In genomic region chr6:157966597-157966977, GRCh38 we compare ENCODE assay signal across 16 cellular contexts. TPM values are rescaled to one million over a fixed set of nuclear protein-coding genes. Genes with fewer than 3 reads are reported as not detected.
DNase-seq lines count a peak whose midpoint lies in the region; ATAC-seq lines count a peak whose summit lies in the region.
"Had no signal": no experiment of that assay in that cellular context is flagged by ENCODE, and none has a peak within 500 bp of the region (broad histone marks: within the 10 kb centered on the region; RNA-seq: fewer than 3 reads in every experiment).

No MANE protein-coding gene starts in this region.

- H3K4me1 Mint-ChIP-seq in activated T-cell treated with anti-CD3 and anti-CD28 coated beads, Interleukin-2, amount 50 U/mL, for 24 hours (ENCODE audit: low read depth), result peaks cover 27% of the 10 kb centered on the region

- H3K9me3 Mint-ChIP-seq in activated T-cell treated with anti-CD3 and anti-CD28 coated beads, Interleukin-2, amount 50 U/mL, for 24 hours, result no peaks in the 10 kb centered on the region

- peaks cover under 1% of the 10 kb centered on the region for H3K27me3 Mint-ChIP-seq in activated T-cell treated with anti-CD3 and anti-CD28 coated beads, Interleukin-2, amount 50 U/mL, for 24 hours

- H3K9ac ChIP-seq in endocrine pancreas (ENCODE audit: control insufficient read depth, insufficient read depth, low read length), result peak overlapping the region; percentile 35

- H3K27me3 ChIP-seq in endocrine pancreas (ENCODE audit: control insufficient read depth, insufficient read depth, low read length) (no peaks in the 10 kb centered on the region), muscle layer of duodenum (ENCODE audit: low read depth, low read length) (no peaks in the 10 kb centered on the region), aorta (ENCODE audit: control insufficient read depth in 1 of 2, insufficient read depth in 2 of 2, low read length in 1 of 2) (no peaks in the 10 kb centered on the region), right cardiac atrium (ENCODE audit: control insufficient read depth, insufficient read depth) (no peaks in the 10 kb centered on the region)

- H3K9me3 ChIP-seq in endocrine pancreas (ENCODE audit: control insufficient read depth, low read length), result no peaks in the 10 kb centered on the region
- H3K9me3 ChIP-seq in muscle layer of duodenum (ENCODE audit: control insufficient read depth in 1 of 2, low read length in 2 of 2), result no peaks in the 10 kb centered on the region
- H3K9me3 ChIP-seq in aorta (ENCODE audit: control insufficient read depth, low read length), result no peaks in the 10 kb centered on the region
- H3K9me3 ChIP-seq in right cardiac atrium (ENCODE audit: control insufficient read depth, low read length), result no peaks in the 10 kb centered on the region

- WGBS in aorta, 2 donors, result 92 to 93% methylated on average over 8 of the region's 8 CpGs
- 89% methylated on average over 8 of the region's 8 CpGs for WGBS in right cardiac atrium

- DNase-seq in activated T-cell treated with anti-CD3 and anti-CD28 coated beads, Interleukin-2, amount 50 U/mL, for 24 hours, result peak; percentile 15
- no peak for DNase-seq in activated T-cell treated with anti-CD3 and anti-CD28 coated beads, Interleukin-2, amount 50 U/mL, for 48 hours
- DNase-seq in aorta (no peak), right cardiac atrium (no peak), RKO (ENCODE audit: low spot score) (no peak)
- DNase-seq: 8988T, DMS 273 treated with DMSO at 0.1 percent for 48 hours, DND-41, HCEC 1CT, OCI-M1, RPMI8226, SHP77 treated with DMSO at 0.1 percent for 48 hours had no signal

- H3K4me1 ChIP-seq in endocrine pancreas (ENCODE audit: control insufficient read depth, insufficient read depth, low read length) (no peaks in the 10 kb centered on the region), muscle layer of duodenum (ENCODE audit: control insufficient read depth in 1 of 2, insufficient read depth in 2 of 2, low read length in 2 of 2) (no peaks in the 10 kb centered on the region), aorta (ENCODE audit: control insufficient read depth in 1 of 2, insufficient read depth in 2 of 2, low read length in 2 of 2) (no peaks in the 10 kb centered on the region), right cardiac atrium (ENCODE audit: control insufficient read depth, insufficient read depth, low read length) (no peaks in the 10 kb centered on the region)

- no peak overlapping the region for H3K4me3 Mint-ChIP-seq in activated T-cell treated with anti-CD3 and anti-CD28 coated beads, Interleukin-2, amount 50 U/mL, for 24 hours
- H3K4me3 Mint-ChIP-seq: CD14-positive monocyte had no signal

- H3K4me3 ChIP-seq in endocrine pancreas (ENCODE audit: control insufficient read depth, insufficient read depth, low read length), result no peak overlapping the region
- no peak overlapping the region for H3K4me3 ChIP-seq in muscle layer of duodenum (ENCODE audit: low read depth in 1 of 2, low read length in 2 of 2)
- H3K4me3 ChIP-seq in aorta (ENCODE audit: low read length in 2 of 2), result no peak overlapping the region
- no peak overlapping the region for H3K4me3 ChIP-seq in right cardiac atrium (ENCODE audit: low read length)

- peak overlapping the region; percentile 79 for H3K27ac ChIP-seq in muscle layer of duodenum (ENCODE audit: low read length)
- H3K27ac ChIP-seq in aorta (ENCODE audit: low read depth in 1 of 2, low read length in 2 of 2), result no peak overlapping the region
- H3K27ac ChIP-seq in right cardiac atrium (ENCODE audit: low read length), result no peak overlapping the region

- no peak overlapping the region for H3K27ac Mint-ChIP-seq in activated T-cell treated with anti-CD3 and anti-CD28 coated beads, Interleukin-2, amount 50 U/mL, for 24 hours
- H3K27ac Mint-ChIP-seq: CD14-positive monocyte had no signal

- ATAC-seq in aorta (ENCODE audit: low FRiP score), result no peak
- no peak for ATAC-seq in right cardiac atrium
- ATAC-seq in HG03378 (IDR thresholded peaks at IDR 0.05; ENCODE audit: unreplicated experiment), result no peak

- H3K36me3 ChIP-seq in endocrine pancreas (ENCODE audit: control insufficient read depth, insufficient read depth, low read length) (no peaks in the 10 kb centered on the region), muscle layer of duodenum (ENCODE audit: control insufficient read depth in 1 of 2, insufficient read depth in 2 of 2, low read length in 2 of 2) (no peaks in the 10 kb centered on the region), aorta (ENCODE audit: control insufficient read depth in 1 of 2, insufficient read depth in 2 of 2, low read length in 1 of 2) (no peaks in the 10 kb centered on the region)

- H3K36me3 Mint-ChIP-seq in activated T-cell treated with anti-CD3 and anti-CD28 coated beads, Interleukin-2, amount 50 U/mL, for 24 hours (ENCODE audit: low read depth), result no peaks in the 10 kb centered on the region
- H3K36me3 Mint-ChIP-seq: CD14-positive monocyte had no signal

- intact Hi-C loops in aorta (cut with DNase I) (no loop called here), right cardiac atrium (cut with DNase I) (no loop called here)

RNA-seq across cellular contexts. Expression of gene SYNJ2, which starts 15.1 kb away (rescaled TPM):
- total RNA-seq in aorta, result 10 to 100 TPM; 26.8 to 38.7 TPM
- 10 to 100 TPM in 1 of 2 donors, 1 to 10 TPM in 1; 8.6 to 17.9 TPM for polyA plus RNA-seq in aorta
- 10 to 100 TPM; 13.4 to 26.3 (median 20.4) TPM for total RNA-seq in right cardiac atrium
- 9.5 TPM for polyA plus RNA-seq in right cardiac atrium
